ENCODE assay signal across 30 cellular contexts in the genomic region with DNA sequence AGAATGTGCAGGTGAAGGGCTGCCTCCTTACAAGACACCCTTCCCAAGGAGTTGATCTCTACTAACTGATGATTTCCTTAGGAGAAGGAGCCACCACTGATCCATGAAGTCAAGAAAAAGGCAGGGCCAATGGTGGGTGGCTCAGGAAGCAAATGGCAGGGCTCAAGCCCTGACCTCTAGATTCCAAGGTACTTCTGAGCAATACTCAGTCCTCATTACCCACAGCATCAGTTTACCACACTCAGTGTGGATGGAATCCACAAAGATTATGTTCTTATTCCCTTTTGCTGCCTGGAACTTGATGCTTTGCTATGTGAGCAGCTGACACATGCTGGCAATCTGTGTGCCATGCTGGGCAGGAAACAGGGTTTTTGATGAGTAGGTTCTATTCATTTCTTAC.
"Had no signal": no experiment of that assay in that cellular context is flagged by ENCODE, and none has a peak within 500 bp of the region (broad histone marks: within the 10 kb centered on the region; RNA-seq: fewer than 3 reads in every experiment).

No MANE protein-coding gene starts in this region.

- H3K27me3 Mint-ChIP-seq: activated CD4-positive, alpha-beta T cell treated with anti-CD3 and anti-CD28 coated beads for 36 hours; activated CD4-positive, alpha-beta T cell treated with anti-CD3 and anti-CD28 coated beads, Interleukin-2, amount 10 ng/mL, durations not matched to agents 24 days and 14 days; activated CD8-positive, alpha-beta T cell treated with anti-CD3 and anti-CD28 coated beads for 36 hours; activated naive CD8-positive, alpha-beta T cell; activated T-helper 17 cell treated with anti-CD3 and anti-CD28 coated beads, Interleukin-2, amount 50 U/mL, for 72 hours; T-helper 17 cell had no signal

- H3K9me3 Mint-ChIP-seq: activated CD4-positive, alpha-beta T cell treated with anti-CD3 and anti-CD28 coated beads, Interleukin-2, amount 10 ng/mL, durations not matched to agents 24 days and 14 days had no signal

- H3K27ac Mint-ChIP-seq: activated CD4-positive, alpha-beta T cell treated with anti-CD3 and anti-CD28 coated beads for 36 hours; activated CD4-positive, alpha-beta T cell treated with anti-CD3 and anti-CD28 coated beads, Interleukin-2, amount 10 ng/mL, durations not matched to agents 24 days and 14 days; activated CD8-positive, alpha-beta T cell treated with anti-CD3 and anti-CD28 coated beads for 36 hours; activated naive CD8-positive, alpha-beta T cell; activated T-helper 17 cell treated with anti-CD3 and anti-CD28 coated beads, Interleukin-2, amount 50 U/mL, for 72 hours; T-helper 17 cell; T-helper 2 cell treated with Interferon-gamma antibody and Interleukin-4, amounts not matched to agents 5 μg/mL and 100 μg/mL, for 36 hours had no signal

- H3K4me3 Mint-ChIP-seq: activated CD4-positive, alpha-beta T cell treated with anti-CD3 and anti-CD28 coated beads for 36 hours; activated CD4-positive, alpha-beta T cell treated with anti-CD3 and anti-CD28 coated beads, Interleukin-2, amount 10 ng/mL, durations not matched to agents 24 days and 14 days; activated CD8-positive, alpha-beta T cell treated with anti-CD3 and anti-CD28 coated beads for 36 hours; activated naive CD8-positive, alpha-beta T cell; activated T-cell treated with anti-CD3 and anti-CD28 coated beads, Interleukin-2, amount 50 U/mL, for 4 hours; activated T-helper 17 cell treated with anti-CD3 and anti-CD28 coated beads, Interleukin-2, amount 50 U/mL, for 72 hours; T-helper 17 cell; T-helper 2 cell treated with Interferon-gamma antibody and Interleukin-4, amounts not matched to agents 5 μg/mL and 100 μg/mL, for 36 hours had no signal

- ATAC-seq: activated CD4-positive, alpha-beta T cell treated with anti-CD3 and anti-CD28 coated beads for 36 hours; activated CD8-positive, alpha-beta T cell treated with anti-CD3 and anti-CD28 coated beads for 36 hours; activated T-cell treated with anti-CD3 and anti-CD28 coated beads, Interleukin-2, amount 50 U/mL, for 4 hours; activated T-helper 17 cell treated with anti-CD3 and anti-CD28 coated beads, Interleukin-2, amount 50 U/mL, for 72 hours; body of pancreas; T-helper 17 cell had no signal

- H3K4me1 Mint-ChIP-seq: activated CD4-positive, alpha-beta T cell treated with anti-CD3 and anti-CD28 coated beads for 36 hours; activated CD4-positive, alpha-beta T cell treated with anti-CD3 and anti-CD28 coated beads, Interleukin-2, amount 10 ng/mL, durations not matched to agents 24 days and 14 days; activated T-helper 17 cell treated with anti-CD3 and anti-CD28 coated beads, Interleukin-2, amount 50 U/mL, for 72 hours; T-helper 17 cell had no signal

- FAIRE-seq: endometrium, endothelial cell of umbilical vein, frontal cortex had no signal

- DNase-seq: activated CD4-positive, alpha-beta T cell treated with anti-CD3 and anti-CD28 coated beads for 36 hours; activated CD4-positive, alpha-beta T cell treated with anti-CD3 and anti-CD28 coated beads, Interleukin-2, amount 10 ng/mL, durations not matched to agents 24 days and 14 days; activated CD4-positive, CD25-positive, alpha-beta regulatory T cell; activated CD4-positive, CD25-positive, alpha-beta regulatory T cell treated with anti-CD3 and anti-CD28 coated beads, Interleukin-2, amount 50 U/mL, for 72 hours; activated CD8-positive, alpha-beta memory T cell treated with anti-CD3 and anti-CD28 coated beads for 24 hours; activated CD8-positive, alpha-beta T cell treated with anti-CD3 and anti-CD28 coated beads for 36 hours; activated effector memory CD4-positive, alpha-beta T cell treated with Interleukin-2 at 50 U/mL for 16 hours; activated gamma-delta T cell treated with Interleukin-2 at 50 U/mL for 16 hours; activated naive CD4-positive, alpha-beta T cell treated with anti-CD3 and anti-CD28 coated beads, Interleukin-2, amount 50 U/mL, for 16 hours; activated naive CD4-positive, alpha-beta T cell treated with Interleukin-2 at 50 U/mL for 16 hours; activated T-cell treated with anti-CD3 and anti-CD28 coated beads, Interleukin-2, amount 50 U/mL, for 4 hours; adrenal gland; amygdala; aorta; body of pancreas; caudate nucleus; cortex of kidney; effector CD8-positive, alpha-beta T cell; esophagus squamous epithelium; head of caudate nucleus; T-helper 1 cell; T-helper 17 cell; T1000; WERI-Rb-1 had no signal
